31 cellular contexts compared by ENCODE assay signal in the genomic region with DNA sequence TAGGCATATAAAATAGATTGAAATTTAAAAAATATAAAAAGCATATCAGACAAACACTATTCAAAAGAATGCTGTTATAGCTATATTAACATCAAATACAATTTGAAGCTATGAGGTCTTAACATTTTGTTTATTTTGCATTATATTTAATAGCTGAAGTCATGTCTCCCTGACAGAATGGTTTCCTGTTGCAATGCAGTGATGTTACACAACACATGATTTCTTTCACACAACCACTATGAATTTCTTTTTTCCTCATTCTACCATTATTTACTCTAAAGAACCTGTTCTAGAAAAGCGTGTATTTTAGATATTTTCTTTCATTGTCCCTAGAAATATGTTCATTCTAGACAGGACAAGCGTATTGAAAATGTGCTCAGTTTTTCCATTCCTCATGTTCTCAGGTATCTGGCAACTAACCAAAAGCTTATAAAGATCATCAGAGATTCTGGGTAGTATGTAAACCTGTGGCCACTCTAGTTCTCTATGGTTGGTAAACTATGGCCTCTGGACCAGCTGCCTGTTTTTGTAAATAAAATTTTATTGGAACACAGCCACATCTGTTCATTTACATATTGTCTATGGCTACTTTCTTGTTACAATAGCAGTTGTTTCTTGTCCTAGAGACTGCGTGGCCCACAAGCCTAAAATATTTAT.
DNase-seq lines count a peak whose midpoint lies in the region; ATAC-seq and TF ChIP-seq lines count a peak whose summit lies in the region.
"Had no signal": no experiment of that assay in that cellular context is flagged by ENCODE, and none has a peak within 500 bp of the region (broad histone marks: within the 10 kb centered on the region; RNA-seq: fewer than 3 reads in every experiment).

No MANE protein-coding gene starts in this region.

- no peak overlapping the region for H3K4ac ChIP-seq in IMR-90 (ENCODE audit: low read depth, low read length)

- H2BK5ac ChIP-seq in IMR-90 (ENCODE audit: low read depth, low read length, poor library complexity, severe bottlenecking), result no peak overlapping the region

- H3K18ac ChIP-seq in IMR-90 (ENCODE audit: low read depth, low read length), result no peak overlapping the region

- no peak overlapping the region for H3K23ac ChIP-seq in IMR-90 (ENCODE audit: low read depth, low read length)

- dilution Hi-C loops in IMR-90 (cut with HindIII; ENCODE audit: low sequenced_read_pairs, unreplicated experiment), result no loop called here

- no peak overlapping the region for H3K56ac ChIP-seq in IMR-90 (ENCODE audit: extremely low read depth, insufficient read depth, low read length)

- H4K20me1 ChIP-seq in IMR-90 (ENCODE audit: insufficient read depth, low read length), result no peaks in the 10 kb centered on the region

- no peak overlapping the region for H2AFZ ChIP-seq in IMR-90 (replicated peaks; ENCODE audit: low read length, poor library complexity)
- H2AFZ ChIP-seq: neural progenitor cell had no signal

- H3K4me3 ChIP-seq in IMR-90 (ENCODE audit: insufficient read depth, low read depth, low read length) (no peak overlapping the region), fibroblast of villous mesenchyme (ENCODE audit: low read depth, low read length) (no peak overlapping the region)
- H3K4me3 ChIP-seq: A549, ascending aorta, cardiac muscle cell, coronary artery, gastroesophageal sphincter, neural progenitor cell, Peyer's patch had no signal

- no peak overlapping the region for H3K14ac ChIP-seq in IMR-90 (replicated peaks; ENCODE audit: low read depth, low read length)

- H3K4me1 ChIP-seq in IMR-90 (ENCODE audit: control insufficient read depth, insufficient read depth, low read length), result no peaks in the 10 kb centered on the region
- H3K4me1 ChIP-seq: A549, ascending aorta, gastroesophageal sphincter, Peyer's patch had no signal

- TF ChIP-seq CTCF in IMR-90 (conservative IDR thresholded peaks at IDR 0.05; ENCODE audit: low read depth, low read length) (no peak), fibroblast of villous mesenchyme (IDR thresholded peaks at IDR 0.05; ENCODE audit: insufficient read depth, low read depth, low read length) (no peak)

- H2BK20ac ChIP-seq in IMR-90 (ENCODE audit: low read depth, low read length), result no peak overlapping the region

- DNase-seq in NCI-H510A treated with DMSO at 0.1 percent for 48 hours (lab: John Stamatoyannopoulos, UW), result peak; percentile 57
- no peak for DNase-seq in NCI-H510A (lab: John Stamatoyannopoulos, UW)
- no peak for DNase-seq in IMR-90
- peak; percentile 57 for DNase-seq in NCI-H69 (lab: John Stamatoyannopoulos, UW)
- DNase-seq in fibroblast of villous mesenchyme (ENCODE audit: low read depth), result peak; percentile 27
- DNase-seq in NCI-H2171 treated with DMSO at 0.1 percent for 48 hours (lab: John Stamatoyannopoulos, UW), result no peak
- DNase-seq: activated CD4-positive, alpha-beta memory T cell treated with anti-CD3 and anti-CD28 coated beads for 36 hours; AML-193; CD4-positive, alpha-beta memory T cell; endodermal cell; GF-D8; HCEC 1CT; hippocampal formation; KG1; mesendoderm; NCI-H187; Peyer's patch; right cardiac atrium; stimulated activated CD4-positive, alpha-beta T cell treated with anti-CD3 and anti-CD28 coated beads, Interleukin-4, amount 100 ng/mL, for 1 hour; substantia nigra; T-helper 1 cell had no signal

- no peak overlapping the region for H4K91ac ChIP-seq in IMR-90 (ENCODE audit: insufficient read depth, low read depth, low read length)

- POLR2A ChIA-PET in IMR-90 (lab: Charles Lee; ENCODE audit: unreplicated experiment), result no interaction called here

- TF ChIP-seq POLR2A in IMR-90 (IDR thresholded peaks at IDR 0.05; ENCODE audit: low read depth, low read length), result no peak

- WGBS in IMR-90 (ENCODE audit: extremely low coverage in 2 of 2, insufficient read length in 1 of 2), 2 experiments, result no CpG with 5 or more reads among the region's 3 CpGs

- H4K5ac ChIP-seq in IMR-90 (ENCODE audit: low read depth, low read length), result no peak overlapping the region

- no TSS peak for BruUV-seq in IMR-90 (replicated peaks; lab: Mats Ljungman, UMichigan)

- no peaks in the 10 kb centered on the region for H3K9me3 ChIP-seq in IMR-90 (ENCODE audit: control insufficient read depth, insufficient read depth, low read length)
- H3K9me3 ChIP-seq: A549, ascending aorta, gastroesophageal sphincter, Peyer's patch had no signal

- H2BK120ac ChIP-seq in IMR-90 (ENCODE audit: low read depth, low read length), result no peak overlapping the region

- no peak overlapping the region for H3K27ac ChIP-seq in IMR-90 (ENCODE audit: insufficient read depth, low read length)
- H3K27ac ChIP-seq: A549, ascending aorta, cardiac muscle cell, coronary artery, gastroesophageal sphincter, neural progenitor cell, Peyer's patch had no signal

- no peak for ATAC-seq in IMR-90 (ENCODE audit: low read depth)
- no peak for ATAC-seq in GM18873 (IDR thresholded peaks at IDR 0.05; ENCODE audit: low FRiP score, unreplicated experiment)
- no peak for ATAC-seq in HG02852 (IDR thresholded peaks at IDR 0.05; ENCODE audit: unreplicated experiment)
- ATAC-seq: A549; activated naive CD4-positive, alpha-beta T cell treated with anti-CD3 and anti-CD28 coated beads, Interleukin-2, amount 50 U/mL, for 72 hours; esophagus mucosa; gastroesophageal sphincter; right cardiac atrium had no signal

- no peaks in the 10 kb centered on the region for H3K79me1 ChIP-seq in IMR-90 (ENCODE audit: low read depth in 1 of 2, low read length in 2 of 2)

- H4K8ac ChIP-seq in IMR-90 (ENCODE audit: low read depth in 2 of 2, low read length in 2 of 2), result no peak overlapping the region

- H3K27me3 ChIP-seq in IMR-90 (ENCODE audit: control insufficient read depth, insufficient read depth, low read length), result no peaks in the 10 kb centered on the region
- H3K27me3 ChIP-seq: ascending aorta, cardiac muscle cell, gastroesophageal sphincter, neural progenitor cell, Peyer's patch had no signal

- no peak overlapping the region for H2AK9ac ChIP-seq in IMR-90 (replicated peaks; ENCODE audit: low read depth, low read length, poor library complexity)

- CTCF ChIA-PET in IMR-90 (lab: Yijun Ruan, JAX), result interaction anchor here (0.9 kb wide), 1 partner anchor 8 kb away, joined by 3 read pairs; no protein-coding TSS in a partner anchor

- in situ Hi-C loops in IMR-90 (cut with MboI; ENCODE audit: low sequenced_read_pairs), result no loop called here

- intact Hi-C loops in IMR-90 (cut with micrococcal nuclease), result no loop called here

- TF ChIP-seq RAD21 in IMR-90 (IDR thresholded peaks at IDR 0.05; ENCODE audit: low read length), result no peak

- H3K9ac ChIP-seq in IMR-90 (ENCODE audit: low read depth, low read length), result no peak overlapping the region
- H3K9ac ChIP-seq: neural progenitor cell had no signal

- H3K9me1 ChIP-seq in IMR-90 (ENCODE audit: insufficient read depth, low read length), result peaks cover 2% of the 10 kb centered on the region; the same call in 1 of the 2 replicates

- no peaks in the 10 kb centered on the region for H3K36me3 ChIP-seq in IMR-90 (ENCODE audit: control insufficient read depth, insufficient read depth, low read length)
- H3K36me3 ChIP-seq: ascending aorta, cardiac muscle cell, neural progenitor cell, Peyer's patch had no signal

- no peak overlapping the region for H2AK5ac ChIP-seq in IMR-90 (ENCODE audit: low read depth, low read length)

- H2BK15ac ChIP-seq in IMR-90 (ENCODE audit: low read depth, low read length), result no peak overlapping the region

- H3K4me2 ChIP-seq in IMR-90 (ENCODE audit: low read depth, low read length), result no peak overlapping the region
- H3K4me2 ChIP-seq: A549, neural progenitor cell had no signal

TF ChIP-seq in IMR-90, 13 proteins besides CTCF, POLR2A, EP300 and RAD21:
- peak; percentile 44 for TF ChIP-seq CEBPB (IDR thresholded peaks at IDR 0.05; ENCODE audit: low read depth, low read length)
- no peak for TF ChIP-seq RCOR1 (IDR thresholded peaks at IDR 0.05; ENCODE audit: insufficient replicate concordance, low read length)
- TF ChIP-seq, protein P1, sequence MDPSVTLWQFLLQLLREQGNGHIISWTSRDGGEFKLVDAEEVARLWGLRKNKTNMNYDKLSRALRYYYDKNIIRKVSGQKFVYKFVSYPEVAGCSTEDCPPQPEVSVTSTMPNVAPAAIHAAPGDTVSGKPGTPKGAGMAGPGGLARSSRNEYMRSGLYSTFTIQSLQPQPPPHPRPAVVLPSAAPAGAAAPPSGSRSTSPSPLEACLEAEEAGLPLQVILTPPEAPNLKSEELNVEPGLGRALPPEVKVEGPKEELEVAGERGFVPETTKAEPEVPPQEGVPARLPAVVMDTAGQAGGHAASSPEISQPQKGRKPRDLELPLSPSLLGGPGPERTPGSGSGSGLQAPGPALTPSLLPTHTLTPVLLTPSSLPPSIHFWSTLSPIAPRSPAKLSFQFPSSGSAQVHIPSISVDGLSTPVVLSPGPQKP (IDR thresholded peaks at IDR 0.05; ENCODE audit: borderline replicate concordance, low read depth, low read length), result no peak
- no peak for TF ChIP-seq RFX5 (IDR thresholded peaks at IDR 0.05; ENCODE audit: low read depth, low read length)
TF ChIP-seq in IMR-90: peak in this region for 1.

Comparison
In these comparisons a context has a peak if more than half of its experiments do, and no peak if none do; other contexts are left out.
1. DNase-seq: peak in NCI-H510A treated with DMSO at 0.1 percent for 48 hours (single experiment), NCI-H69 (single experiment) and fibroblast of villous mesenchyme (single experiment); none in NCI-H510A (single experiment), IMR-90 (single experiment) and NCI-H2171 treated with DMSO at 0.1 percent for 48 hours (single experiment).